Comparison of ENCODE assay signal across 27 cellular contexts in the genomic region with DNA sequence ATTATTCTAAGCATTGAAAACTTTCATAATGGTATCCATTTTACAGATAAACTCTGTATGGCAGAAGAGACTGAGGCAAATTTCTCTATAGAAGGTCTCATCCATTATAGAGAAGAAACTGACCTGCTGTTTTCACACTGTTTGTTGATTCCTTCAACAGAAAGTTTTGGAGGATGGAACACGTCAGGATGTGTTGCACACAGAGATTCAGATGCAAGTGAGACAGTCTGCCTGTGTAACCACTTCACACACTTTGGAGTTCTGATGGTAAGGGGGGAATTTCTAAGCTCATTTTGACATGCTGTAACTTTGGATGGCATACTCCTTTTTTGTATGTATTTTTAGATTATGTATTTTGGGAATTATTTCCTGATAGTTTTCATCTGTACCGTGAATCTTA.
"Had no signal": no experiment of that assay in that cellular context is flagged by ENCODE, and none has a peak within 500 bp of the region (broad histone marks: within the 10 kb centered on the region; RNA-seq: fewer than 3 reads in every experiment).

No MANE protein-coding gene starts in this region.

- H3K4me1 Mint-ChIP-seq: immature natural killer cell; mesothelial cell of epicardium; naive B cell; natural killer cell; nephron progenitor cell; stimulated activated effector memory CD8-positive, alpha-beta T cell treated with anti-CD3 and anti-CD28 coated beads, Interleukin-12 subunit alpha, Interleukin-12 subunit beta, amount 100 ng/mL, for 72 hours had no signal

- DNase-seq: hypothalamus; immature natural killer cell; left ventricle myocardium inferior; mesendoderm; naive B cell; natural killer cell; nephron progenitor cell; occipital lobe; spleen; stimulated activated CD4-positive, alpha-beta T cell treated with anti-CD3 and anti-CD28 coated beads, Interleukin-4, amount 100 ng/mL, for 24 hours; stimulated activated naive CD4-positive, alpha-beta T cell; uterus had no signal

- H3K27ac ChIP-seq: left ventricle myocardium inferior, neural progenitor cell, neutrophil, right atrium auricular region, skin epidermis, spleen, suprapubic skin, thoracic aorta, tibial nerve, uterus had no signal

- H3K4me3 ChIP-seq: left ventricle myocardium inferior, lung, neural progenitor cell, right atrium auricular region, skin epidermis, spleen, suprapubic skin, thoracic aorta, tibial nerve, uterus had no signal

- H3K4me1 ChIP-seq: neural progenitor cell, right atrium auricular region, uterus had no signal

- ATAC-seq: natural killer cell; sciatic nerve; stimulated activated effector memory CD8-positive, alpha-beta T cell treated with anti-CD3 and anti-CD28 coated beads, Interleukin-12 subunit alpha, Interleukin-12 subunit beta, amount 100 ng/mL, for 72 hours had no signal

- H3K4me2 ChIP-seq: neural progenitor cell had no signal

- H3K9me3 Mint-ChIP-seq: mesothelial cell of epicardium; naive B cell; natural killer cell; nephron progenitor cell; neural progenitor cell; stimulated activated effector memory CD8-positive, alpha-beta T cell treated with anti-CD3 and anti-CD28 coated beads, Interleukin-12 subunit alpha, Interleukin-12 subunit beta, amount 100 ng/mL, for 72 hours; stimulated activated naive CD8-positive, alpha-beta T cell treated with anti-CD3 and anti-CD28 coated beads, Interleukin-15, Interleukin-2, amounts not matched to agents 100 ng/mL and 50 ng/mL, for 24 hours; type B pancreatic cell had no signal

- FAIRE-seq: islet of Langerhans had no signal

- H3K4me3 Mint-ChIP-seq: immature natural killer cell; mesothelial cell of epicardium; naive B cell; natural killer cell; nephron progenitor cell; neural progenitor cell; stimulated activated effector memory CD8-positive, alpha-beta T cell treated with anti-CD3 and anti-CD28 coated beads, Interleukin-12 subunit alpha, Interleukin-12 subunit beta, amount 100 ng/mL, for 72 hours; stimulated activated naive CD8-positive, alpha-beta T cell treated with anti-CD3 and anti-CD28 coated beads, Interleukin-15, Interleukin-2, amounts not matched to agents 100 ng/mL and 50 ng/mL, for 24 hours; type B pancreatic cell had no signal

- H3K36me3 ChIP-seq: left ventricle myocardium inferior, neural progenitor cell, neutrophil, right atrium auricular region, spleen, suprapubic skin, thoracic aorta, uterus had no signal

- H3K27me3 Mint-ChIP-seq: naive B cell; progenitor cell of endocrine pancreas; stimulated activated naive CD8-positive, alpha-beta T cell treated with anti-CD3 and anti-CD28 coated beads, Interleukin-15, Interleukin-2, amounts not matched to agents 100 ng/mL and 50 ng/mL, for 24 hours; type B pancreatic cell had no signal

- H3K36me3 Mint-ChIP-seq: immature natural killer cell; mesothelial cell of epicardium; naive B cell; natural killer cell; stimulated activated effector memory CD8-positive, alpha-beta T cell treated with anti-CD3 and anti-CD28 coated beads, Interleukin-12 subunit alpha, Interleukin-12 subunit beta, amount 100 ng/mL, for 72 hours had no signal

- H3K9me3 ChIP-seq: left ventricle myocardium inferior, neutrophil, right atrium auricular region, spleen, suprapubic skin, thoracic aorta, tibial nerve, uterus had no signal

- H3K9ac ChIP-seq: neural progenitor cell had no signal

- H3K27me3 ChIP-seq: neural progenitor cell, neutrophil, right atrium auricular region, spleen, suprapubic skin, tibial nerve, uterus had no signal

- H3K27ac Mint-ChIP-seq: immature natural killer cell; mesothelial cell of epicardium; naive B cell; natural killer cell; nephron progenitor cell; neural progenitor cell; stimulated activated effector memory CD8-positive, alpha-beta T cell treated with anti-CD3 and anti-CD28 coated beads, Interleukin-12 subunit alpha, Interleukin-12 subunit beta, amount 100 ng/mL, for 72 hours; stimulated activated naive CD8-positive, alpha-beta T cell treated with anti-CD3 and anti-CD28 coated beads, Interleukin-15, Interleukin-2, amounts not matched to agents 100 ng/mL and 50 ng/mL, for 24 hours; type B pancreatic cell had no signal
